Comparison of ENCODE assay signal across 1 cellular context in genomic region chr18:53056064-53056463, GRCh38.
TF ChIP-seq lines count a peak whose summit lies in the region.

No MANE protein-coding gene starts in this region.

TF ChIP-seq in GM23338, 12 proteins besides CTCF, POLR2A, EP300 and RAD21:
- TF ChIP-seq ZNF462 (CRISPR knock-in tag; IDR thresholded peaks at IDR 0.05) (no peak), STAT1 (IDR thresholded peaks at IDR 0.05; ENCODE audit: unreplicated experiment) (no peak), CREB1 (CRISPR knock-in tag; IDR thresholded peaks at IDR 0.05; ENCODE audit: low read depth) (no peak), EZH2 (IDR thresholded peaks at IDR 0.05; ENCODE audit: low read depth, unreplicated experiment) (no peak), ZNF331 (CRISPR knock-in tag; IDR thresholded peaks at IDR 0.05; ENCODE audit: low read depth) (no peak)
